In genomic region chr4:183335369-183335940, GRCh38 we compare ENCODE assay signal across 10 cellular contexts. TPM values are rescaled to one million over a fixed set of nuclear protein-coding genes. Genes with fewer than 3 reads are reported as not detected.
A peak's percentile ranks its signal among the peaks of the same experiment; 100 is the strongest.
DNase-seq lines count a peak whose midpoint lies in the region; ATAC-seq lines count a peak whose summit lies in the region.
"Had no signal": no experiment of that assay in that cellular context is flagged by ENCODE, and none has a peak within 500 bp of the region (broad histone marks: within the 10 kb centered on the region; RNA-seq: fewer than 3 reads in every experiment).

No MANE protein-coding gene starts in this region.

- DNase-seq in Daoy (ENCODE audit: low read depth) (peak; percentile 57), NCI-H460 (ENCODE audit: extremely low read depth, low read depth) (peak; percentile 24), dermis microvascular lymphatic vessel endothelial cell (ENCODE audit: low read depth in 2 of 2) (peak; percentile 42 to 93), non-pigmented ciliary epithelial cell (ENCODE audit: low read depth) (peak; percentile 88), cerebellar cortex (ENCODE audit: low spot score) (no peak), NCI-H2081 (lab: John Stamatoyannopoulos, UW) (no peak)
- DNase-seq: activated CD4-positive, alpha-beta memory T cell treated with anti-CD3 and anti-CD28 coated beads for 36 hours; NCI-H526 had no signal

- ATAC-seq in HG03135 (IDR thresholded peaks at IDR 0.05; ENCODE audit: unreplicated experiment) (no peak), HG03159 (IDR thresholded peaks at IDR 0.05; ENCODE audit: unreplicated experiment) (no peak)

RNA-seq across cellular contexts. Expression of gene CLDN24, which starts 13.2 kb away (rescaled TPM):
- not detected in 2 replicates for total RNA-seq in Daoy (2014; rRNA removed; shearing (Covaris generic))
- total RNA-seq in NCI-H460 (2014; rRNA removed; shearing (Covaris generic)), result not detected in 2 replicates
- not detected in 2 replicates for polyA plus RNA-seq in NCI-H460 (2014; cell fraction: nucleus; rRNA removed)
- not detected in 2 replicates for total RNA-seq in dermis microvascular lymphatic vessel endothelial cell
- total RNA-seq: activated CD4-positive, alpha-beta memory T cell treated with anti-CD3 and anti-CD28 coated beads for 36 hours had no signal

RNA-seq across cellular contexts. Expression of gene CLDN22, which starts 15.4 kb away (rescaled TPM):
- not detected in 2 replicates for total RNA-seq in Daoy (2014; rRNA removed; shearing (Covaris generic))
- total RNA-seq in NCI-H460 (2014; rRNA removed; shearing (Covaris generic)), result not detected in 2 replicates
- 0.32 TPM in 1 of 2 replicates, not detected in the other for polyA plus RNA-seq in NCI-H460 (2014; cell fraction: nucleus; rRNA removed)
- not detected in 2 replicates for total RNA-seq in dermis microvascular lymphatic vessel endothelial cell
- total RNA-seq: activated CD4-positive, alpha-beta memory T cell treated with anti-CD3 and anti-CD28 coated beads for 36 hours had no signal

Comparison
In these comparisons a context has a peak if more than half of its experiments do, and no peak if none do; other contexts are left out.
1. DNase-seq: peak in Daoy (single experiment), NCI-H460 (single experiment), dermis microvascular lymphatic vessel endothelial cell (2 of 2) and non-pigmented ciliary epithelial cell (single experiment); none in cerebellar cortex (single experiment) and NCI-H2081 (0 of 2).